2 cellular contexts compared by ENCODE assay signal in genomic region chr11:47641585-47642098, GRCh38.
A peak's percentile ranks its signal among the peaks of the same experiment; 100 is the strongest.
TF ChIP-seq lines count a peak whose summit lies in the region.

No MANE protein-coding gene starts in this region.

TF ChIP-seq in GM12878, 131 proteins besides CTCF, POLR2A, EP300 and RAD21:
- TF ChIP-seq NBN (IDR thresholded peaks at IDR 0.05) (0 out of 2 replicates have a peak, but pooled peaks have one; percentile 0), SUPT20H (IDR thresholded peaks at IDR 0.05; ENCODE audit: borderline replicate concordance, control insufficient read depth, low read depth, low read length) (no peak), TBL1XR1 (IDR thresholded peaks at IDR 0.05; ENCODE audit: low read depth, low read length) (no peak), IRF4 (IDR thresholded peaks at IDR 0.05; ENCODE audit: low read depth, low read length) (no peak), YBX1 (IDR thresholded peaks at IDR 0.05) (no peak), ZBTB40 (IDR thresholded peaks at IDR 0.05; ENCODE audit: borderline replicate concordance) (no peak), ZNF274 (IDR thresholded peaks at IDR 0.05; ENCODE audit: insufficient read depth, insufficient read length) (no peak), CHD1 (IDR thresholded peaks at IDR 0.05; ENCODE audit: low read depth, low read length) (no peak), ZNF207 (IDR thresholded peaks at IDR 0.05; ENCODE audit: borderline replicate concordance) (no peak), PAX8 (IDR thresholded peaks at IDR 0.05) (no peak), MLLT1 (IDR thresholded peaks at IDR 0.05) (peak; percentile 47; the same call in 1 of the 2 replicates)

TF ChIP-seq in HepG2, 621 proteins besides CTCF, POLR2A, EP300 and RAD21:
- no peak for TF ChIP-seq RNF2 (conservative IDR thresholded peaks at IDR 0.05; ENCODE audit: low read depth)
- TF ChIP-seq SNRNP70 (IDR thresholded peaks at IDR 0.05; ENCODE audit: low read depth, low read length) = no peak
- TF ChIP-seq ZNF20 (CRISPR knock-in tag; IDR thresholded peaks at IDR 0.05) = 0 out of 2 replicates have a peak, but pooled peaks have one; percentile 60
- TF ChIP-seq WIZ (CRISPR knock-in tag; IDR thresholded peaks at IDR 0.05) = no peak
- TF ChIP-seq ZNF816 (CRISPR knock-in tag; IDR thresholded peaks at IDR 0.05; ENCODE audit: borderline replicate concordance) = peak; percentile 81; the same call in 1 of the 2 replicates
- TF ChIP-seq KAT2B (IDR thresholded peaks at IDR 0.05; ENCODE audit: borderline replicate concordance, low read depth, low read length) = no peak
- TF ChIP-seq KDM5A (IDR thresholded peaks at IDR 0.05; ENCODE audit: borderline replicate concordance, low read length) = peak; percentile 46; the same call in 1 of the 2 replicates
- peak; percentile 39; the same call in 1 of the 2 replicates for TF ChIP-seq AHDC1 (CRISPR knock-in tag; IDR thresholded peaks at IDR 0.05; ENCODE audit: borderline replicate concordance)
- peak; percentile 37; the same call in 1 of the 2 replicates for TF ChIP-seq TCF7 (IDR thresholded peaks at IDR 0.05; ENCODE audit: low read depth)
- TF ChIP-seq ELF3 (CRISPR knock-in tag; IDR thresholded peaks at IDR 0.05) = no peak
- peak; percentile 81; the same call in 1 of the 2 replicates for TF ChIP-seq ZNF670 (CRISPR knock-in tag; IDR thresholded peaks at IDR 0.05; ENCODE audit: borderline replicate concordance)
- 0 out of 2 replicates have a peak, but pooled peaks have one; percentile 57 for TF ChIP-seq ZNF850 (CRISPR knock-in tag; conservative IDR thresholded peaks at IDR 0.05)
- no peak for TF ChIP-seq ERF (CRISPR knock-in tag; IDR thresholded peaks at IDR 0.05)
- no peak for TF ChIP-seq HOXD1 (CRISPR knock-in tag; IDR thresholded peaks at IDR 0.05)
- 0 out of 2 replicates have a peak, but pooled peaks have one; percentile 7 for TF ChIP-seq ZNF430 (CRISPR knock-in tag; IDR thresholded peaks at IDR 0.05)
- no peak for TF ChIP-seq TERF1 (CRISPR knock-in tag; IDR thresholded peaks at IDR 0.05)
- 0 out of 2 replicates have a peak, but pooled peaks have one; percentile 6 for TF ChIP-seq MTERF4 (CRISPR knock-in tag; IDR thresholded peaks at IDR 0.05)
- 0 out of 2 replicates have a peak, but pooled peaks have one; percentile 7 for TF ChIP-seq ZNF337 (CRISPR knock-in tag; IDR thresholded peaks at IDR 0.05; ENCODE audit: borderline replicate concordance, low read depth)
- TF ChIP-seq SSRP1 (CRISPR knock-in tag; IDR thresholded peaks at IDR 0.05) = 0 out of 2 replicates have a peak, but pooled peaks have one; percentile 39
- no peak for TF ChIP-seq HNRNPK (IDR thresholded peaks at IDR 0.05; ENCODE audit: low read depth, low read length, poor library complexity, severe bottlenecking)
- 0 out of 2 replicates have a peak, but pooled peaks have one; percentile 25 for TF ChIP-seq ATF6 (CRISPR knock-in tag; conservative IDR thresholded peaks at IDR 0.05)
- no peak for TF ChIP-seq CCDC6 (CRISPR knock-in tag; IDR thresholded peaks at IDR 0.05)
TF ChIP-seq in HepG2: peak in this region for 12.
